Comparison of ENCODE assay signal across 25 cellular contexts in genomic region chr2:126933707-126934106, GRCh38. TPM values are rescaled to one million over a fixed set of nuclear protein-coding genes. Genes with fewer than 3 reads are reported as not detected.
"Had no signal": no experiment of that assay in that cellular context is flagged by ENCODE, and none has a peak within 500 bp of the region (broad histone marks: within the 10 kb centered on the region; RNA-seq: fewer than 3 reads in every experiment).

No MANE protein-coding gene starts in this region.

- H3K27ac Mint-ChIP-seq: activated CD8-positive, alpha-beta T cell treated with anti-CD3 and anti-CD28 coated beads for 36 hours; activated naive CD8-positive, alpha-beta T cell treated with anti-CD3 and anti-CD28 coated beads, Interleukin-2, amount 10 ng/mL, durations not matched to agents 7 days and 5 days; activated T-cell treated with anti-CD3 and anti-CD28 coated beads, Interleukin-2, amount 50 U/mL, for 72 hours; activated T-helper 2 cell treated with anti-CD3 and anti-CD28 coated beads, Interferon-gamma antibody, Interleukin-2, Interleukin-4, amounts not matched to agents 10 μg/mL and 5 μg/mL and 100 μg/mL, durations not matched to agents 14 hours and 24 hours and 36 hours; T-cell had no signal

- ATAC-seq: activated CD4-positive, CD25-positive, alpha-beta regulatory T cell treated with anti-CD3 and anti-CD28 coated beads, Interleukin-2, amount 50 U/mL, for 24 hours; activated CD8-positive, alpha-beta T cell treated with anti-CD3 and anti-CD28 coated beads for 36 hours; activated T-cell treated with anti-CD3 and anti-CD28 coated beads, Interleukin-2, amount 50 U/mL, for 72 hours; Right ventricle myocardium inferior; T-cell had no signal

- H3K9me3 ChIP-seq: adrenal gland, MG63 had no signal

- H3K4me3 ChIP-seq: adrenal gland, breast epithelium, MG63, SK-N-MC had no signal

- DNase-seq: activated CD4-positive, alpha-beta T cell treated with anti-CD3 and anti-CD28 coated beads for 4 hours; activated CD8-positive, alpha-beta memory T cell treated with anti-CD3 and anti-CD28 coated beads, Interleukin-2, amount 50 U/mL, for 4 hours; activated CD8-positive, alpha-beta T cell treated with anti-CD3 and anti-CD28 coated beads for 36 hours; activated naive CD4-positive, alpha-beta T cell treated with anti-CD3 and anti-CD28 coated beads, Interleukin-2, amount 50 U/mL, for 16 hours; activated naive CD8-positive, alpha-beta T cell treated with anti-CD3 and anti-CD28 coated beads, Interleukin-2, amount 10 ng/mL, durations not matched to agents 7 days and 5 days; activated T-cell treated with anti-CD3 and anti-CD28 coated beads, Interleukin-2, amount 50 U/mL, for 72 hours; adrenal gland; aorta; central memory CD4-positive, alpha-beta T cell; MG63; NCI-H1105; NCI-H1436; NCI-H2029 treated with DMSO at 0.1 percent for 48 hours; NCI-H345; NCI-H510A treated with DMSO at 0.1 percent for 48 hours; NCI-H748 treated with DMSO at 0.1 percent for 48 hours; T-cell; T-helper 2 cell had no signal

- H3K4me1 ChIP-seq: adrenal gland, breast epithelium had no signal

- H3K4me3 Mint-ChIP-seq: activated CD8-positive, alpha-beta T cell treated with anti-CD3 and anti-CD28 coated beads for 36 hours; activated naive CD8-positive, alpha-beta T cell treated with anti-CD3 and anti-CD28 coated beads, Interleukin-2, amount 10 ng/mL, durations not matched to agents 7 days and 5 days; activated T-cell treated with anti-CD3 and anti-CD28 coated beads, Interleukin-2, amount 50 U/mL, for 72 hours; T-cell had no signal

- H3K4me1 Mint-ChIP-seq: activated naive CD8-positive, alpha-beta T cell treated with anti-CD3 and anti-CD28 coated beads, Interleukin-2, amount 10 ng/mL, durations not matched to agents 7 days and 5 days had no signal

- H3K36me3 Mint-ChIP-seq: activated naive CD8-positive, alpha-beta T cell treated with anti-CD3 and anti-CD28 coated beads, Interleukin-2, amount 10 ng/mL, durations not matched to agents 7 days and 5 days; T-cell had no signal

- H3K9me3 Mint-ChIP-seq: activated CD8-positive, alpha-beta T cell treated with anti-CD3 and anti-CD28 coated beads for 36 hours; activated naive CD8-positive, alpha-beta T cell treated with anti-CD3 and anti-CD28 coated beads, Interleukin-2, amount 10 ng/mL, durations not matched to agents 7 days and 5 days; activated T-helper 2 cell treated with anti-CD3 and anti-CD28 coated beads, Interferon-gamma antibody, Interleukin-2, Interleukin-4, amounts not matched to agents 10 μg/mL and 5 μg/mL and 100 μg/mL, durations not matched to agents 14 hours and 24 hours and 36 hours had no signal

- H3K27ac ChIP-seq: adrenal gland, breast epithelium, SK-N-MC had no signal

- H3K27me3 ChIP-seq: adrenal gland, MG63 had no signal

- H3K36me3 ChIP-seq: adrenal gland, breast epithelium, MG63 had no signal

RNA-seq across cellular contexts. Expression of gene TEX51, which starts 35.0 kb away (rescaled TPM):
- total RNA-seq: activated CD8-positive, alpha-beta T cell treated with anti-CD3 and anti-CD28 coated beads for 36 hours; activated naive CD8-positive, alpha-beta T cell treated with anti-CD3 and anti-CD28 coated beads, Interleukin-2, amount 10 ng/mL, durations not matched to agents 7 days and 5 days; activated T-cell treated with anti-CD3 and anti-CD28 coated beads, Interleukin-2, amount 50 U/mL, for 72 hours; activated T-helper 2 cell treated with anti-CD3 and anti-CD28 coated beads, Interferon-gamma antibody, Interleukin-2, Interleukin-4, amounts not matched to agents 10 μg/mL and 5 μg/mL and 100 μg/mL, durations not matched to agents 14 hours and 24 hours and 36 hours; adrenal gland; aorta; breast epithelium; OCI-LY7; Right ventricle myocardium inferior; RPMI7951; T-cell had no signal
